ENCODE assay signal across 9 cellular contexts in genomic region chr2:111168528-111168929, GRCh38. TPM values are rescaled to one million over a fixed set of nuclear protein-coding genes. Genes with fewer than 3 reads are reported as not detected.
DNase-seq lines count a peak whose midpoint lies in the region; ATAC-seq, FAIRE-seq and TF ChIP-seq lines count a peak whose summit lies in the region.
"Had no signal": no experiment of that assay in that cellular context is flagged by ENCODE, and none has a peak within 500 bp of the region (broad histone marks: within the 10 kb centered on the region; RNA-seq: fewer than 3 reads in every experiment).

No MANE protein-coding gene starts in this region.

- H3K23me2 ChIP-seq in H1 (ENCODE audit: low read depth, low read length), result no peaks in the 10 kb centered on the region

- no peak overlapping the region for H3K56ac ChIP-seq in H1 (replicated peaks; ENCODE audit: insufficient read length, low read depth, low read length)

- FAIRE-seq in H1 (lab: Jason Lieb, UNC), result no peak

- peaks cover 0 to 23% (median 5%) of the 10 kb centered on the region in 4 experiments; a peak in 3 of 8 replicates for H3K36me3 ChIP-seq in H1 (ENCODE audit: control insufficient read depth in 2 of 4, insufficient read depth in 4 of 4, low read length in 3 of 4)
- peaks cover 21% of the 10 kb centered on the region for H3K36me3 ChIP-seq in suprapubic skin

- TF ChIP-seq EP300 in H1 (IDR thresholded peaks at IDR 0.05; ENCODE audit: borderline replicate concordance in 1 of 2, low read depth in 2 of 2, low read length in 2 of 2) (no peak), suprapubic skin (IDR thresholded peaks at IDR 0.05) (no peak)

- H3K4ac ChIP-seq in H1 (replicated peaks; ENCODE audit: insufficient read length, low read depth, low read length), result no peak overlapping the region

- DNase-seq in NCI-H2196 (lab: John Stamatoyannopoulos, UW; ENCODE audit: unreplicated experiment) (peak; percentile 23), NCI-H2196 treated with DMSO at 0.1 percent for 48 hours (lab: John Stamatoyannopoulos, UW; ENCODE audit: unreplicated experiment) (no peak), H1 (ENCODE audit: low read depth in 1 of 2, low spot score in 2 of 2) (no peak), smooth muscle cell of the brain vasculature (ENCODE audit: low read depth, low spot score) (peak; percentile 29), NCI-H2227 (lab: John Stamatoyannopoulos, UW; ENCODE audit: unreplicated experiment) (no peak), suprapubic skin (ENCODE audit: low spot score in 2 of 2) (no peak)
- DNase-seq in activated CD4-positive, alpha-beta T cell treated with anti-CD3 and anti-CD28 coated beads for 48 hours, result peak; percentile 84

- H3K23ac ChIP-seq in H1 (ENCODE audit: insufficient read length), result no peak overlapping the region

- H4K5ac ChIP-seq in H1 (ENCODE audit: insufficient read length, low read depth, low read length), result no peak overlapping the region

- TF ChIP-seq POLR2A in H1 (IDR thresholded peaks at IDR 0.05; ENCODE audit: control extremely low read depth in 1 of 2, low read depth in 2 of 2, low read length in 2 of 2) (no peak), suprapubic skin (IDR thresholded peaks at IDR 0.05) (no peak)

- 93% methylated on average over 8 of the region's 8 CpGs; no CpG with 5 or more reads in 1 of the 2 experiments for WGBS in H1 (ENCODE audit: extremely low coverage in 1 of 2, insufficient coverage in 1 of 2, insufficient read length in 1 of 2, insufficient replicate concordance in 2 of 2, low coverage in 1 of 2, low lambda C conversion rate in 2 of 2, missing lambda C conversion rate in 1 of 2), 2 experiments
- WGBS in suprapubic skin, result 35% methylated on average over 8 of the region's 8 CpGs

- no peaks in the 10 kb centered on the region for H3K79me1 ChIP-seq in H1 (ENCODE audit: low read depth, low read length)

- no peaks in the 10 kb centered on the region for H3K9me3 ChIP-seq in H1 (ENCODE audit: insufficient read depth in 2 of 2, low read depth in 1 of 2, low read length in 1 of 2)
- H3K9me3 ChIP-seq in suprapubic skin, result no peaks in the 10 kb centered on the region
- H3K9me3 ChIP-seq: BLaER1 had no signal

- H3K27ac ChIP-seq in H1 (ENCODE audit: low read depth, low read length) (no peak overlapping the region), suprapubic skin (no peak overlapping the region)
- H3K27ac ChIP-seq: BLaER1 had no signal

- H2AFZ ChIP-seq in H1 (ENCODE audit: low read length), result no peak overlapping the region

- TF ChIP-seq CTCF in H1 (IDR thresholded peaks at IDR 0.05; ENCODE audit: control extremely low read depth in 1 of 3, insufficient read depth in 1 of 3, low read depth in 1 of 3, low read length in 3 of 3) (no peak), suprapubic skin (IDR thresholded peaks at IDR 0.05) (no peak)

- H2BK15ac ChIP-seq in H1 (ENCODE audit: low read length), result no peak overlapping the region

- peaks cover 0 to 16% (median 3%) of the 10 kb centered on the region in 4 experiments; a peak in 6 of 7 replicates for H3K4me1 ChIP-seq in H1 (replicated peaks in 1 of 4; ENCODE audit: control insufficient read depth in 3 of 4, insufficient read depth in 4 of 4, low read length in 3 of 4)
- H3K4me1 ChIP-seq in suprapubic skin, result peaks cover 11% of the 10 kb centered on the region

- TF ChIP-seq RAD21 in H1 (IDR thresholded peaks at IDR 0.05 in 1 of 2, conservative IDR thresholded peaks at IDR 0.05 in 1 of 2; ENCODE audit: low read depth in 2 of 2, low read length in 2 of 2), result no peak

- no peak overlapping the region for H2BK20ac ChIP-seq in H1 (ENCODE audit: low read length)

- no peak overlapping the region for H2AK5ac ChIP-seq in H1 (ENCODE audit: low read depth, low read length)

- H2BK120ac ChIP-seq in H1 (replicated peaks; ENCODE audit: low read depth, low read length), result no peak overlapping the region

- no peak overlapping the region for H3K9ac ChIP-seq in H1 (replicated peaks in 1 of 4; ENCODE audit: extremely low read depth in 1 of 4, low read depth in 3 of 4, low read length in 3 of 4)
- H3K9ac ChIP-seq: BLaER1 had no signal

- H4K8ac ChIP-seq in H1 (ENCODE audit: extremely low read depth, insufficient read depth, low read length), result no peak overlapping the region

- H3K14ac ChIP-seq in H1 (ENCODE audit: insufficient read length), result no peak overlapping the region

- H2BK12ac ChIP-seq in H1 (ENCODE audit: low read depth, low read length), result no peak overlapping the region

- POLR2A ChIA-PET in H1 (lab: Charles Lee; ENCODE audit: partially characterized antibody), result interaction anchor here (0.8 to 2.6 kb wide), 5 partner anchors 9 to 52 kb away, joined by 3 to 7 read pairs (median 4); partner anchors contain the start of gene BCL2L11

- H3K27me3 ChIP-seq in H1 (replicated peaks in 1 of 4; ENCODE audit: control insufficient read depth in 3 of 4, extremely low read depth in 1 of 4, insufficient read depth in 3 of 4, low read length in 3 of 4) (no peaks in the 10 kb centered on the region; a peak in 2 of 7 replicates), suprapubic skin (no peaks in the 10 kb centered on the region)
- H3K27me3 ChIP-seq: BLaER1 had no signal

- peak; percentile 59 for ATAC-seq in HG03469 (IDR thresholded peaks at IDR 0.05; ENCODE audit: unreplicated experiment)

- H3K4me2 ChIP-seq in H1 (ENCODE audit: insufficient read depth in 1 of 2, low read depth in 2 of 2, low read length in 2 of 2), result no peak overlapping the region
- H3K4me2 ChIP-seq: BLaER1 had no signal

- H3K18ac ChIP-seq in H1 (ENCODE audit: extremely low read depth, low read length), result no peak overlapping the region

- H4K20me1 ChIP-seq in H1 (replicated peaks in 1 of 2; ENCODE audit: control insufficient read depth in 1 of 2, insufficient read depth in 2 of 2, low read length in 2 of 2), result peaks cover 0 to 2% of the 10 kb centered on the region in 2 experiments

- H3K4me3 ChIP-seq in H1 (ENCODE audit: extremely low read depth in 1 of 4, insufficient read depth in 2 of 4, low read depth in 3 of 4, low read length in 4 of 4) (no peak overlapping the region), suprapubic skin (no peak overlapping the region)
- H3K4me3 ChIP-seq: BLaER1 had no signal

- H3K79me2 ChIP-seq in H1 (ENCODE audit: control insufficient read depth in 1 of 2, insufficient read depth in 2 of 2, low read length in 2 of 2), result no peaks in the 10 kb centered on the region

- H2BK5ac ChIP-seq in H1 (ENCODE audit: low read depth, low read length), result no peak overlapping the region; the same call in 1 of the 2 replicates

- CTCF ChIA-PET in H1 (lab: Charles Lee; ENCODE audit: partially characterized antibody), result interaction anchor here (0.6 to 1.4 kb wide), 2 partner anchors 18 to 52 kb away, joined by 3 read pairs; no protein-coding TSS in a partner anchor

- no peak overlapping the region for H4K91ac ChIP-seq in H1 (replicated peaks; ENCODE audit: insufficient read length, low read length)

TF ChIP-seq in H1, 55 proteins besides CTCF, POLR2A, EP300 and RAD21:
- TF ChIP-seq, protein P1, sequence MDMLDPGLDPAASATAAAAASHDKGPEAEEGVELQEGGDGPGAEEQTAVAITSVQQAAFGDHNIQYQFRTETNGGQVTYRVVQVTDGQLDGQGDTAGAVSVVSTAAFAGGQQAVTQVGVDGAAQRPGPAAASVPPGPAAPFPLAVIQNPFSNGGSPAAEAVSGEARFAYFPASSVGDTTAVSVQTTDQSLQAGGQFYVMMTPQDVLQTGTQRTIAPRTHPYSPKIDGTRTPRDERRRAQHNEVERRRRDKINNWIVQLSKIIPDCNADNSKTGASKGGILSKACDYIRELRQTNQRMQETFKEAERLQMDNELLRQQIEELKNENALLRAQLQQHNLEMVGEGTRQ (IDR thresholded peaks at IDR 0.05; ENCODE audit: low read length), result no peak
- TF ChIP-seq BACH1 (IDR thresholded peaks at IDR 0.05; ENCODE audit: low read length), result peak; percentile 92

RNA-seq across cellular contexts. Expression of gene BCL2L11, which starts 47.8 kb away (rescaled TPM):
- total RNA-seq in H1 (2021; fragmentation: NEBNext Ultra II Directional; extraction: Animal tissue kit (Norgen Biotek cat#: 25700)), result 17.9 and 22.9 TPM in 2 replicates
- polyA plus RNA-seq in H1 (2011; rRNA removed), result 7.5 and 8.8 TPM in 2 replicates
- 6.2 TPM for polyA plus RNA-seq in H1 (2011; cell fraction: cytosol; rRNA removed)
- 15.6 TPM for polyA plus RNA-seq in H1 (2011; cell fraction: nucleus; rRNA removed)
- polyA plus RNA-seq in H1 (2012, experiment 1 of 2), result 9.7 to 11.6 TPM (median 10.4 TPM) in 4 replicates
- polyA plus RNA-seq in H1 (2012, experiment 2 of 2), result 3.2 TPM
- 7.2 TPM for polyA plus RNA-seq in H1 (2013, experiment 1 of 2)
- polyA plus RNA-seq in H1 (2013, experiment 2 of 2), result 9.4 TPM
- 10.5 and 11.0 TPM in 2 replicates for polyA minus RNA-seq in H1 (2011; rRNA and poly(A)+ RNA removed)
- polyA minus RNA-seq in H1 (2011; cell fraction: cytosol; rRNA and poly(A)+ RNA removed), result 8.6 TPM
- 38.6 TPM for polyA minus RNA-seq in H1 (2011; cell fraction: nucleus; rRNA and poly(A)+ RNA removed)
- 10 to 100 TPM in 3 of 4 donors, 1 to 10 TPM in 1; 8.9 to 27.0 (median 18.0) TPM for total RNA-seq in suprapubic skin

Comparison
In these comparisons a context has a peak if more than half of its experiments do, and no peak if none do; other contexts are left out.
1. DNase-seq: peak in NCI-H2196 (single experiment), activated CD4-positive, alpha-beta T cell treated with anti-CD3 and anti-CD28 coated beads for 48 hours (single experiment) and smooth muscle cell of the brain vasculature (single experiment); none in NCI-H2196 treated with DMSO at 0.1 percent for 48 hours (single experiment), H1 (0 of 2), NCI-H2227 (single experiment) and suprapubic skin (0 of 2).